In genomic region chr3:44098666-44099065, GRCh38 we compare ENCODE assay signal across 30 cellular contexts.
"Had no signal": no experiment of that assay in that cellular context is flagged by ENCODE, and none has a peak within 500 bp of the region (broad histone marks: within the 10 kb centered on the region; RNA-seq: fewer than 3 reads in every experiment).

No MANE protein-coding gene starts in this region.

- DNase-seq: activated CD4-positive, alpha-beta T cell treated with anti-CD3 and anti-CD28 coated beads for 48 hours; activated CD4-positive, alpha-beta T cell treated with anti-CD3 and anti-CD28 coated beads, Interleukin-2, amount 50 U/mL, for 48 hours; activated CD8-positive, alpha-beta memory T cell treated with anti-CD3 and anti-CD28 coated beads, Interleukin-2, amount 50 U/mL, for 4 hours; activated effector memory CD4-positive, alpha-beta T cell treated with anti-CD3 and anti-CD28 coated beads, Interleukin-2, amount 50 U/mL, for 16 hours; activated naive CD4-positive, alpha-beta T cell treated with anti-CD3 and anti-CD28 coated beads for 36 hours; activated naive CD8-positive, alpha-beta T cell treated with anti-CD3 and anti-CD28 coated beads for 36 hours; activated T-cell treated with anti-CD3 and anti-CD28 coated beads, Interleukin-2, amount 50 U/mL, for 1 hour; adrenal gland; aorta; body of pancreas; cerebellar nuclear complex; dorsolateral prefrontal cortex; foreskin fibroblast; heart left ventricle; left ventricle myocardium inferior; pancreas; psoas muscle; right cardiac atrium; spleen; stimulated activated naive CD4-positive, alpha-beta T cell treated with Interleukin-2 at 50 U/mL for 16 hours; trophoblast cell; uterus had no signal

- H3K27ac ChIP-seq: adrenal gland, body of pancreas, cardiac muscle cell, coronary artery, heart left ventricle, left ventricle myocardium inferior, pancreas, psoas muscle, spleen, thoracic aorta, uterus, VCaP had no signal

- H3K4me3 Mint-ChIP-seq: activated naive CD4-positive, alpha-beta T cell treated with anti-CD3 and anti-CD28 coated beads for 36 hours; activated naive CD8-positive, alpha-beta T cell treated with anti-CD3 and anti-CD28 coated beads for 36 hours; activated T-helper 1 cell treated with anti-CD3 and anti-CD28 coated beads, Interleukin-12 subunit alpha, Interleukin-12 subunit beta, Interleukin-2, Interleukin-4 antibody, amounts not matched to agents 30 ng/mL and 10 ng/mL and 1 ng/mL, durations not matched to agents 14 hours and 24 hours and 36 hours; nephron had no signal

- H3K36me3 Mint-ChIP-seq: activated naive CD8-positive, alpha-beta T cell treated with anti-CD3 and anti-CD28 coated beads for 36 hours had no signal

- H3K36me3 ChIP-seq: adrenal gland, cardiac muscle cell, heart left ventricle, left ventricle myocardium inferior, pancreas, spleen, thoracic aorta, uterus had no signal

- H3K4me1 ChIP-seq: adrenal gland, body of pancreas, heart left ventricle, left ventricle myocardium inferior, pancreas, psoas muscle, spleen, uterus had no signal

- H3K27ac Mint-ChIP-seq: activated naive CD4-positive, alpha-beta T cell treated with anti-CD3 and anti-CD28 coated beads for 36 hours; activated naive CD8-positive, alpha-beta T cell treated with anti-CD3 and anti-CD28 coated beads for 36 hours; activated T-helper 1 cell treated with anti-CD3 and anti-CD28 coated beads, Interleukin-12 subunit alpha, Interleukin-12 subunit beta, Interleukin-2, Interleukin-4 antibody, amounts not matched to agents 30 ng/mL and 10 ng/mL and 1 ng/mL, durations not matched to agents 14 hours and 24 hours and 36 hours; nephron had no signal

- H3K9me3 ChIP-seq: adrenal gland, body of pancreas, heart left ventricle, left ventricle myocardium inferior, pancreas, psoas muscle, spleen, thoracic aorta, uterus had no signal

- H3K27me3 ChIP-seq: body of pancreas, dorsolateral prefrontal cortex, pancreas, uterus had no signal

- H3K4me3 ChIP-seq: adrenal gland, body of pancreas, cardiac muscle cell, coronary artery, heart left ventricle, left ventricle myocardium inferior, lung, pancreas, psoas muscle, spleen, thoracic aorta, uterus had no signal

- ATAC-seq: activated CD4-positive, CD25-positive, alpha-beta regulatory T cell treated with anti-CD3 and anti-CD28 coated beads, Interleukin-2, amount 50 U/mL, for 24 hours; body of pancreas; heart left ventricle; pancreas; psoas muscle; right cardiac atrium had no signal

- H3K9me3 Mint-ChIP-seq: activated naive CD4-positive, alpha-beta T cell treated with anti-CD3 and anti-CD28 coated beads for 36 hours; activated T-helper 1 cell treated with anti-CD3 and anti-CD28 coated beads, Interleukin-12 subunit alpha, Interleukin-12 subunit beta, Interleukin-2, Interleukin-4 antibody, amounts not matched to agents 30 ng/mL and 10 ng/mL and 1 ng/mL, durations not matched to agents 14 hours and 24 hours and 36 hours; nephron had no signal
